In the genomic region with DNA sequence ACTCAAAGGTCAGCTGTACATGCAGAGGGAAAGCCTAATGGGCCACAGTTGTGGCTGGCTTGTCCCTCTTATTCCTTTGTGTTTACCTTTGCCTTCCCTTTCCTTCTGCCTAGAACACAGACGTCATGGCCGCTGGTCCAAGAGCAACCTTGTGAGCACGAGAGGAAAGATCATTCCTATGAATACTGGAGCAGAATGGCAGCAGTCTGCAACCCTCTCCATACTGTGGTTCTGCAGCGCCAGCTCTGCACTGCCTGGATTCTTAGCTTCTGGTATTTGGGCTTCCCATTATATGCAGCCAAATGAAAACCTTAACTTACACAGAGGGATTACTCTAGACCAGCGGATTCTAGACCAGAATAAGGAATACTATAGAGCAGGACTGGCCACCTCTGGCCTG, we compare ENCODE assay signal across 10 cellular contexts.
"Had no signal": no experiment of that assay in that cellular context is flagged by ENCODE, and none has a peak within 500 bp of the region (broad histone marks: within the 10 kb centered on the region; RNA-seq: fewer than 3 reads in every experiment).

No MANE protein-coding gene starts in this region.

- H3K9ac ChIP-seq: GM23248 had no signal

- H3K27me3 Mint-ChIP-seq: IgD-negative memory B cell had no signal

- H3K9me3 Mint-ChIP-seq: HFFc6, IgD-negative memory B cell had no signal

- H3K4me3 ChIP-seq: GM23248, HAP-1 had no signal

- DNase-seq: GM23248, GOT3, H7, HFFc6, KBM-7 had no signal

- ATAC-seq: HCT116, HepG2 had no signal

- H3K27ac Mint-ChIP-seq: HFFc6, IgD-negative memory B cell had no signal

- H3K4me3 Mint-ChIP-seq: HFFc6, IgD-negative memory B cell had no signal

- H3K27ac ChIP-seq: GM23248, HL-60 had no signal

- H3K9me3 ChIP-seq: HAP-1 had no signal

- H3K4me1 ChIP-seq: HAP-1 had no signal
